24 cellular contexts compared by ENCODE assay signal in genomic region chr1:235486321-235486720, GRCh38.
"Had no signal": no experiment of that assay in that cellular context is flagged by ENCODE, and none has a peak within 500 bp of the region (broad histone marks: within the 10 kb centered on the region; RNA-seq: fewer than 3 reads in every experiment).

No MANE protein-coding gene starts in this region.

- H3K9me3 ChIP-seq: gastroesophageal sphincter, neutrophil, thoracic aorta, upper lobe of right lung had no signal

- H3K4me1 Mint-ChIP-seq: activated CD8-positive, alpha-beta memory T cell treated with anti-CD3 and anti-CD28 coated beads, Interleukin-2, amount 10 ng/mL, durations not matched to agents 7 days and 5 days; brain; natural killer cell had no signal

- H3K27me3 Mint-ChIP-seq: activated CD4-positive, alpha-beta memory T cell treated with anti-CD3 and anti-CD28 coated beads for 36 hours; activated CD8-positive, alpha-beta memory T cell treated with anti-CD3 and anti-CD28 coated beads, Interleukin-2, amount 10 ng/mL, durations not matched to agents 7 days and 5 days; activated naive CD8-positive, alpha-beta T cell; activated T-cell treated with anti-CD3 and anti-CD28 coated beads, Interleukin-2, amount 50 U/mL, for 24 hours; brain; dendritic cell treated with granulocyte-macrophage colony-stimulating factor and Interleukin-4, amounts not matched to agents 40 ng/mL and 50 ng/mL, for 4 days; effector memory CD8-positive, alpha-beta T cell had no signal

- H3K27me3 ChIP-seq: gastroesophageal sphincter, neutrophil, upper lobe of right lung had no signal

- FAIRE-seq: keratinocyte had no signal

- ATAC-seq: activated CD8-positive, alpha-beta memory T cell treated with anti-CD3 and anti-CD28 coated beads, Interleukin-2, amount 10 ng/mL, durations not matched to agents 7 days and 5 days; effector memory CD8-positive, alpha-beta T cell; gastroesophageal sphincter; left ventricle myocardium superior; natural killer cell; stimulated activated effector memory CD8-positive, alpha-beta T cell treated with anti-CD3 and anti-CD28 coated beads, Interleukin-12 subunit alpha, Interleukin-12 subunit beta, amount 100 ng/mL, for 72 hours; upper lobe of right lung had no signal

- H3K27ac Mint-ChIP-seq: activated CD4-positive, alpha-beta memory T cell treated with anti-CD3 and anti-CD28 coated beads for 36 hours; activated CD8-positive, alpha-beta memory T cell treated with anti-CD3 and anti-CD28 coated beads, Interleukin-2, amount 10 ng/mL, durations not matched to agents 7 days and 5 days; activated naive CD8-positive, alpha-beta T cell; activated T-cell treated with anti-CD3 and anti-CD28 coated beads, Interleukin-2, amount 50 U/mL, for 24 hours; brain; dendritic cell treated with granulocyte-macrophage colony-stimulating factor and Interleukin-4, amounts not matched to agents 40 ng/mL and 50 ng/mL, for 4 days; effector memory CD8-positive, alpha-beta T cell; natural killer cell; stimulated activated effector memory CD8-positive, alpha-beta T cell treated with anti-CD3 and anti-CD28 coated beads, Interleukin-12 subunit alpha, Interleukin-12 subunit beta, amount 100 ng/mL, for 72 hours had no signal

- H3K9me3 Mint-ChIP-seq: dendritic cell treated with granulocyte-macrophage colony-stimulating factor and Interleukin-4, amounts not matched to agents 40 ng/mL and 50 ng/mL, for 4 days; effector memory CD8-positive, alpha-beta T cell; natural killer cell; stimulated activated effector memory CD8-positive, alpha-beta T cell treated with anti-CD3 and anti-CD28 coated beads, Interleukin-12 subunit alpha, Interleukin-12 subunit beta, amount 100 ng/mL, for 72 hours had no signal

- H3K4me3 ChIP-seq: gastroesophageal sphincter, thoracic aorta, upper lobe of right lung had no signal

- H3K4me1 ChIP-seq: upper lobe of right lung had no signal

- H3K4me3 Mint-ChIP-seq: activated CD4-positive, alpha-beta memory T cell treated with anti-CD3 and anti-CD28 coated beads for 36 hours; activated CD8-positive, alpha-beta memory T cell treated with anti-CD3 and anti-CD28 coated beads, Interleukin-2, amount 10 ng/mL, durations not matched to agents 7 days and 5 days; activated naive CD8-positive, alpha-beta T cell; activated T-cell treated with anti-CD3 and anti-CD28 coated beads, Interleukin-2, amount 50 U/mL, for 24 hours; brain; dendritic cell treated with granulocyte-macrophage colony-stimulating factor and Interleukin-4, amounts not matched to agents 40 ng/mL and 50 ng/mL, for 4 days; effector memory CD8-positive, alpha-beta T cell; natural killer cell; stimulated activated effector memory CD8-positive, alpha-beta T cell treated with anti-CD3 and anti-CD28 coated beads, Interleukin-12 subunit alpha, Interleukin-12 subunit beta, amount 100 ng/mL, for 72 hours had no signal

- H3K36me3 ChIP-seq: neutrophil had no signal

- H3K27ac ChIP-seq: gastroesophageal sphincter, neutrophil, thoracic aorta, upper lobe of right lung, VCaP had no signal

- DNase-seq: activated CD4-positive, alpha-beta memory T cell treated with anti-CD3 and anti-CD28 coated beads for 36 hours; activated CD4-positive, alpha-beta T cell treated with anti-CD3 and anti-CD28 coated beads for 1 hour; activated CD8-positive, alpha-beta memory T cell treated with anti-CD3 and anti-CD28 coated beads, Interleukin-2, amount 10 ng/mL, durations not matched to agents 7 days and 5 days; activated gamma-delta T cell; activated T-cell treated with anti-CD3 and anti-CD28 coated beads, Interleukin-2, amount 50 U/mL, for 24 hours; amygdala; cerebellar nuclear complex; effector memory CD8-positive, alpha-beta T cell; left ventricle myocardium superior; mesenchymal stem cell; natural killer cell; stimulated activated CD4-positive, alpha-beta T cell treated with anti-CD3 and anti-CD28 coated beads, Interleukin-12 subunit alpha, Interleukin-12 subunit beta, amount 100 ng/mL, for 4 hours; stimulated activated CD4-positive, alpha-beta T cell treated with anti-CD3 and anti-CD28 coated beads, Interleukin-2, amount 100 ng/mL, for 24 hours; SW 1271; upper lobe of right lung had no signal
